7 cellular contexts compared by ENCODE assay signal in the genomic region with DNA sequence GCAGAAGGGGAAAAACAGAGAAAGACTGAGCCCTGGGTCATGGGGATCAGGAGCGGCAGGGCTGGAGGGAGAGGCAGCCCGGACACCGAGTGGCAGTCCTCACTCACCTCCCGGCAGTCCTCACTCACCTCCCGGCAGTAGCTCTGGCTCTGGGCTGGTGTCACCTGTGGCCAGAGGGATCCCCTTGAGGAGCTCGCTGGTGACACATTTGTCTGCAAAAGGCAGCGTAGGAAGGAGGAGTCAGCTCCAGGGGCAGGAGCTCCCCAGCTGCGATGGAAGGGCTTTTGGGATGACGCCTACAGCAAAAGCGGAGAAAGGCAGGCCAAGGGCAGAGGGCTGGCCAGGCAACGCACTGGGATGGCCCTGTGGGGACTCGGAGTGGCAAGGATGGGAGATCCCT. TPM values are rescaled to one million over a fixed set of nuclear protein-coding genes. Genes with fewer than 3 reads are reported as not detected.
DNase-seq lines count a peak whose midpoint lies in the region; ATAC-seq and TF ChIP-seq lines count a peak whose summit lies in the region.

No MANE protein-coding gene starts in this region.

- H3K36me3 Mint-ChIP-seq in activated B cell treated with CpG ODN at 0.5 μM for 24 hours (ENCODE audit: low read depth): peaks cover 43% of the 10 kb centered on the region
- peaks cover 48 to 53% of the 10 kb centered on the region in 2 donors for H3K36me3 Mint-ChIP-seq in stimulated activated naive B cell treated with anti-CD40 and anti-IgM and Interleukin-4, amounts not matched to agents 10 μg/mL and 1 μg/mL and 100 μg/mL, for 72 hours

- H3K27ac ChIP-seq in HL-60 (replicated peaks) (peak overlapping the region; percentile 71), iPS DF 6.9 (ENCODE audit: low read length) (no peak overlapping the region)

- no CpG with 5 or more reads among the region's 12 CpGs for WGBS in iPS DF 6.9 (ENCODE audit: insufficient coverage, insufficient read length)

- intact Hi-C loops in activated B cell treated with CpG ODN at 0.5 μM for 24 hours (cut with micrococcal nuclease): no loop called here

- no peaks in the 10 kb centered on the region for H3K27me3 ChIP-seq in HL-60 (ENCODE audit: insufficient read depth, poor library complexity, severe bottlenecking)
- H3K27me3 ChIP-seq in iPS DF 6.9 (ENCODE audit: control insufficient read depth, insufficient read depth, low read length): no peaks in the 10 kb centered on the region

- peaks cover 29% of the 10 kb centered on the region for H3K4me1 Mint-ChIP-seq in activated B cell treated with CpG ODN at 0.5 μM for 24 hours
- H3K4me1 Mint-ChIP-seq in stimulated activated naive B cell treated with anti-CD40 and anti-IgM and Interleukin-4, amounts not matched to agents 10 μg/mL and 1 μg/mL and 100 μg/mL, for 72 hours: peaks cover 39 to 80% of the 10 kb centered on the region in 2 donors

- H3K36me3 ChIP-seq in iPS DF 6.9 (ENCODE audit: control insufficient read depth, insufficient read depth, low read length): peaks cover 25% of the 10 kb centered on the region

- DNase-seq in HL-60 (ENCODE audit: low read depth in 1 of 2, low spot score in 1 of 2) (no peak), activated B cell treated with CpG ODN at 0.5 μM for 24 hours (no peak), iPS DF 6.9 (ENCODE audit: low read depth, low spot score) (no peak), NCI-H2227 (lab: John Stamatoyannopoulos, UW; ENCODE audit: unreplicated experiment) (no peak), iPS-NIHi7 (ENCODE audit: extremely low spot score) (no peak), NCI-H345 (lab: John Stamatoyannopoulos, UW) (no peak)
- no peak for DNase-seq in stimulated activated naive B cell treated with anti-CD40 and anti-IgM and Interleukin-4, amounts not matched to agents 10 μg/mL and 1 μg/mL and 100 μg/mL, for 72 hours

- peak overlapping the region; percentile 85 for H3K4me3 ChIP-seq in HL-60 (replicated peaks; ENCODE audit: insufficient read depth, low read length)
- H3K4me3 ChIP-seq in iPS DF 6.9 (ENCODE audit: low read length): peak overlapping the region; percentile 85

- no peaks in the 10 kb centered on the region for H3K9me3 ChIP-seq in iPS DF 6.9 (ENCODE audit: control insufficient read depth, insufficient read depth, low read length)

- ATAC-seq in activated B cell treated with CpG ODN at 0.5 μM for 24 hours (ENCODE audit: low read depth): no peak
- no peak for ATAC-seq in stimulated activated naive B cell treated with anti-CD40 and anti-IgM and Interleukin-4, amounts not matched to agents 10 μg/mL and 1 μg/mL and 100 μg/mL, for 72 hours (replicated peaks)

- TF ChIP-seq CTCF in HL-60 (IDR thresholded peaks at IDR 0.05; ENCODE audit: insufficient read depth, low read length) (no peak), activated B cell treated with CpG ODN at 0.5 μM for 24 hours (IDR thresholded peaks at IDR 0.05) (no peak)

- no peaks in the 10 kb centered on the region for H3K9me3 Mint-ChIP-seq in activated B cell treated with CpG ODN at 0.5 μM for 24 hours
- peaks cover 0 to 2% of the 10 kb centered on the region in 2 donors for H3K9me3 Mint-ChIP-seq in stimulated activated naive B cell treated with anti-CD40 and anti-IgM and Interleukin-4, amounts not matched to agents 10 μg/mL and 1 μg/mL and 100 μg/mL, for 72 hours

- no peaks in the 10 kb centered on the region for H3K27me3 Mint-ChIP-seq in activated B cell treated with CpG ODN at 0.5 μM for 24 hours
- peaks cover 0 to 1% of the 10 kb centered on the region in 2 donors for H3K27me3 Mint-ChIP-seq in stimulated activated naive B cell treated with anti-CD40 and anti-IgM and Interleukin-4, amounts not matched to agents 10 μg/mL and 1 μg/mL and 100 μg/mL, for 72 hours

- H3K4me1 ChIP-seq in iPS DF 6.9 (ENCODE audit: control insufficient read depth, insufficient read depth, low read length): peaks cover 3% of the 10 kb centered on the region; the same call in 1 of the 2 replicates

- peak overlapping the region; percentile 92 for H3K4me3 Mint-ChIP-seq in activated B cell treated with CpG ODN at 0.5 μM for 24 hours
- H3K4me3 Mint-ChIP-seq in stimulated activated naive B cell treated with anti-CD40 and anti-IgM and Interleukin-4, amounts not matched to agents 10 μg/mL and 1 μg/mL and 100 μg/mL, for 72 hours: peak overlapping the region; percentile 96 to 97

- POLR2A ChIA-PET in activated B cell treated with CpG ODN at 0.5 μM for 24 hours (lab: Charles Lee): interaction anchor here (0.6 to 10.3 kb wide), 6 partner anchors 11 to 114 kb away, joined by 3 to 297 read pairs (median 4); a partner anchor contains a TSS

- H3K27ac Mint-ChIP-seq in activated B cell treated with CpG ODN at 0.5 μM for 24 hours: peak overlapping the region; percentile 66
- peak overlapping the region; percentile 96 for H3K27ac Mint-ChIP-seq in stimulated activated naive B cell treated with anti-CD40 and anti-IgM and Interleukin-4, amounts not matched to agents 10 μg/mL and 1 μg/mL and 100 μg/mL, for 72 hours

- CTCF ChIA-PET in activated B cell treated with CpG ODN at 0.5 μM for 24 hours (lab: Charles Lee): interaction anchor here (0.6 to 1.0 kb wide), 2 partner anchors 11 to 131 kb away, joined by 3 read pairs; no protein-coding TSS in a partner anchor

RNA-seq across cellular contexts. Expression of a gene that starts 0.7 kb away (rescaled TPM):
- 332 and 371 TPM in 2 replicates for total RNA-seq in activated B cell treated with CpG ODN at 0.5 μM for 24 hours

RNA-seq across cellular contexts. Expression of a gene that starts 7.5 kb away (rescaled TPM):
- total RNA-seq in activated B cell treated with CpG ODN at 0.5 μM for 24 hours: 33.1 and 42.6 TPM in 2 replicates

RNA-seq across cellular contexts. Expression of a gene that starts 12.8 kb away (rescaled TPM):
- total RNA-seq in activated B cell treated with CpG ODN at 0.5 μM for 24 hours: 107 and 119 TPM in 2 replicates

RNA-seq across cellular contexts. Expression of a gene that starts 16.5 kb away (rescaled TPM):
- total RNA-seq in activated B cell treated with CpG ODN at 0.5 μM for 24 hours: 16.4 and 18.4 TPM in 2 replicates

RNA-seq across cellular contexts. Expression of a gene that starts 32.8 kb away (rescaled TPM):
- total RNA-seq in activated B cell treated with CpG ODN at 0.5 μM for 24 hours: 61.3 and 61.4 TPM in 2 replicates
